ENCODE assay signal across 8 cellular contexts in the genomic region with DNA sequence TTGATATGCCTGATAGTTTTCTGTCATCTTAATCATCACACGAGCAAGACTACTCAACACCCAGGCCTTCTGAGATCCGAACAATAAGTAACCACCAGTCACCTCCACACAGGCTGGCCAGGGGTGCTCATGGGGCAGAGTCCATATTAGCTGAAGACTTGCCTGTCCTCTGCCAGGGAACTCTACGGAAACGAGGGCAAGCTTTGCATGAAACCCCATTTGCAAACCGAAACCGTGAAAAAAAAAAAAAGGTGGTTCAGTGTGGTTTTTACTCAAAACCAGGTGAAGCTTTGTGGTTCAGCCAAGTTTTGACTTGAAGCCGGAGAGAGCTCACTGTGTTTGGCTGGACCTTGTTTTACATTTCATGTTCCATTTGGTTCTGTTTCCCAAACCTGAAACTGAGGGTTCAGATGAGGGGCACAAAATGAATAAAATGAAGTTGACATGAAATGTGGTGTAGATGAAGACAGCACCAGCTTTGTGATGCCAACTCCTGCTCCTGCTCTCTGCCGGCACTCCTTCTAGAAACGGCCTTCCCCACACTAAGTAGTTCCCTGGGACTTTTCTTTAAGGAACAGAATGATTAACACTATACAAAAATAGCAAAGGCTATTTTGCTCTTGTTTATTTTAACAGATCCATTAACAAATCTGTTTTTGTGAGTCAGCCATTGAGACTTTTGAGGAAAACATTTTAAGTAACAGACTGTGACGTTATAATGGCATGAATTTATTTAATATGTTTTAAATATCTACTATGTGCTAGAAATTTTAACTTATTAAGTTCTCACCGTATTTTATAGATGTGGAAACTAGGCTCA.
DNase-seq lines count a peak whose midpoint lies in the region; ATAC-seq and TF ChIP-seq lines count a peak whose summit lies in the region.

No MANE protein-coding gene starts in this region.

- peaks cover 24% of the 10 kb centered on the region for H3K36me3 Mint-ChIP-seq in stimulated activated effector memory CD8-positive, alpha-beta T cell treated with anti-CD3 and anti-CD28 coated beads, Interleukin-12 subunit alpha, Interleukin-12 subunit beta, amount 100 ng/mL, for 72 hours

- H3K9me3 ChIP-seq in heart left ventricle (no peaks in the 10 kb centered on the region), uterus (no peaks in the 10 kb centered on the region)

- H3K9me3 Mint-ChIP-seq in stimulated activated effector memory CD8-positive, alpha-beta T cell treated with anti-CD3 and anti-CD28 coated beads, Interleukin-12 subunit alpha, Interleukin-12 subunit beta, amount 100 ng/mL, for 72 hours, result no peaks in the 10 kb centered on the region

- peak; percentile 83 for ATAC-seq in GM19455 (IDR thresholded peaks at IDR 0.05; ENCODE audit: unreplicated experiment)
- ATAC-seq in HG03159 (IDR thresholded peaks at IDR 0.05; ENCODE audit: unreplicated experiment), result peak; percentile 81
- ATAC-seq in stimulated activated effector memory CD8-positive, alpha-beta T cell treated with anti-CD3 and anti-CD28 coated beads, Interleukin-12 subunit alpha, Interleukin-12 subunit beta, amount 100 ng/mL, for 72 hours, result peak; percentile 95
- no peak for ATAC-seq in heart left ventricle

- H3K27ac Mint-ChIP-seq in stimulated activated effector memory CD8-positive, alpha-beta T cell treated with anti-CD3 and anti-CD28 coated beads, Interleukin-12 subunit alpha, Interleukin-12 subunit beta, amount 100 ng/mL, for 72 hours, result peak overlapping the region; percentile 95

- H3K4me3 Mint-ChIP-seq in stimulated activated effector memory CD8-positive, alpha-beta T cell treated with anti-CD3 and anti-CD28 coated beads, Interleukin-12 subunit alpha, Interleukin-12 subunit beta, amount 100 ng/mL, for 72 hours, result peak overlapping the region; percentile 76

- H3K4me3 ChIP-seq in heart left ventricle (no peak overlapping the region), brain microvascular endothelial cell (ENCODE audit: low read depth, low read length) (no peak overlapping the region), uterus (no peak overlapping the region)

- H3K27ac ChIP-seq in heart left ventricle, result peak overlapping the region in 1 of 12 donors; percentile 2
- H3K27ac ChIP-seq in brain microvascular endothelial cell, result no peak overlapping the region
- no peak overlapping the region for H3K27ac ChIP-seq in uterus

- WGBS in heart left ventricle, 4 donors, result 77 to 88% (median 82%) methylated on average over 11 of the region's 11 CpGs

- TF ChIP-seq CTCF in heart left ventricle (IDR thresholded peaks at IDR 0.05), result no peak
- no peak for TF ChIP-seq CTCF in brain microvascular endothelial cell (IDR thresholded peaks at IDR 0.05; ENCODE audit: low read depth, low read length, missing control alignments)
- TF ChIP-seq CTCF in uterus (IDR thresholded peaks at IDR 0.05), result no peak

- DNase-seq in activated T-cell treated with anti-CD3 and anti-CD28 coated beads for 24 hours (ENCODE audit: low read depth), result peak; percentile 46
- DNase-seq in stimulated activated effector memory CD8-positive, alpha-beta T cell treated with anti-CD3 and anti-CD28 coated beads, Interleukin-12 subunit alpha, Interleukin-12 subunit beta, amount 100 ng/mL, for 72 hours (ENCODE audit: low spot score in 2 of 2), result peak; percentile 47 to 83
- no peak for DNase-seq in DMS53 treated with DMSO at 0.1 percent for 48 hours (lab: John Stamatoyannopoulos, UW; ENCODE audit: unreplicated experiment)
- DNase-seq in heart left ventricle, result no peak
- DNase-seq in brain microvascular endothelial cell, result no peak
- no peak for DNase-seq in uterus

- H3K4me1 ChIP-seq in heart left ventricle (peaks cover 0 to 12% (median 0%) of the 10 kb centered on the region in 12 donors), uterus (no peaks in the 10 kb centered on the region)

- TF ChIP-seq POLR2A in heart left ventricle (IDR thresholded peaks at IDR 0.05) (no peak), uterus (IDR thresholded peaks at IDR 0.05) (no peak)

- intact Hi-C loops in heart left ventricle (cut with DNase I), result no loop called here
- intact Hi-C loops in uterus (cut with DNase I; ENCODE audit: low total_unique reads), result no loop called here

- H3K36me3 ChIP-seq in heart left ventricle (no peaks in the 10 kb centered on the region), brain microvascular endothelial cell (replicated peaks) (no peaks in the 10 kb centered on the region), uterus (no peaks in the 10 kb centered on the region)

- H3K27me3 ChIP-seq in heart left ventricle, result no peaks in the 10 kb centered on the region
- no peaks in the 10 kb centered on the region for H3K27me3 ChIP-seq in brain microvascular endothelial cell (replicated peaks)
- no peaks in the 10 kb centered on the region for H3K27me3 ChIP-seq in uterus

- in situ Hi-C loops in brain microvascular endothelial cell (cut with HindIII; ENCODE audit: low pct_ligation_motif_present, low sequenced_read_pairs), result no loop called here

- peaks cover 76% of the 10 kb centered on the region for H3K4me1 Mint-ChIP-seq in stimulated activated effector memory CD8-positive, alpha-beta T cell treated with anti-CD3 and anti-CD28 coated beads, Interleukin-12 subunit alpha, Interleukin-12 subunit beta, amount 100 ng/mL, for 72 hours

Comparison
In these comparisons a context has a peak if more than half of its experiments do, and no peak if none do; other contexts are left out.
1. ATAC-seq: peak in GM19455 (single experiment), HG03159 (single experiment) and stimulated activated effector memory CD8-positive, alpha-beta T cell treated with anti-CD3 and anti-CD28 coated beads, Interleukin-12 subunit alpha, Interleukin-12 subunit beta, amount 100 ng/mL, for 72 hours (single experiment); none in heart left ventricle (0 of 4).
2. DNase-seq: peak in activated T-cell treated with anti-CD3 and anti-CD28 coated beads for 24 hours (single experiment) and stimulated activated effector memory CD8-positive, alpha-beta T cell treated with anti-CD3 and anti-CD28 coated beads, Interleukin-12 subunit alpha, Interleukin-12 subunit beta, amount 100 ng/mL, for 72 hours (2 of 2); none in DMS53 treated with DMSO at 0.1 percent for 48 hours (single experiment), heart left ventricle (0 of 5), brain microvascular endothelial cell (single experiment) and uterus (0 of 2).